In genomic region chr20:5100684-5101347, GRCh38 we compare ENCODE assay signal across 8 cellular contexts. TPM values are rescaled to one million over a fixed set of nuclear protein-coding genes. Genes with fewer than 3 reads are reported as not detected.
DNase-seq lines count a peak whose midpoint lies in the region; ATAC-seq and TF ChIP-seq lines count a peak whose summit lies in the region.

No MANE protein-coding gene starts in this region.

- peak overlapping the region in 9 of 10 donors; percentile 13 to 85 (median 52) for H3K27ac Mint-ChIP-seq in naive thymus-derived CD8-positive, alpha-beta T cell

- no peak overlapping the region for H3K27ac ChIP-seq in OCI-LY3 (ENCODE audit: low read length)

- no peaks in the 10 kb centered on the region for H3K79me2 ChIP-seq in OCI-LY3 (ENCODE audit: low read length)

- H3K36me3 Mint-ChIP-seq in naive thymus-derived CD8-positive, alpha-beta T cell, result peaks cover 0 to 88% (median 21%) of the 10 kb centered on the region in 3 donors

- peaks cover 8 to 22% (median 13%) of the 10 kb centered on the region in 4 donors for H3K4me1 Mint-ChIP-seq in naive thymus-derived CD8-positive, alpha-beta T cell

- POLR2A ChIA-PET in naive thymus-derived CD8-positive, alpha-beta T cell (lab: Charles Lee), result interaction anchor here (0.5 to 2.0 kb wide), 4 partner anchors 18 to 297 kb away, joined by 3 to 7 read pairs (median 5); partner anchors contain the start of gene PCNA

- no peak overlapping the region for H3K4me3 ChIP-seq in OCI-LY3 (ENCODE audit: low read length)

- no peak overlapping the region for H2AFZ ChIP-seq in OCI-LY3 (ENCODE audit: low read depth, low read length)

- in situ Hi-C loops in G401 (cut with HindIII; ENCODE audit: low sequenced_read_pairs), result no loop called here

- H3K4me2 ChIP-seq in OCI-LY3 (ENCODE audit: low read length), result no peak overlapping the region

- no peaks in the 10 kb centered on the region for H3K27me3 ChIP-seq in OCI-LY3 (ENCODE audit: low read depth, low read length)

- DNase-seq in G401 (ENCODE audit: low spot score) (peak; percentile 84), HPDE6-E6E7 (ENCODE audit: extremely low spot score) (peak; percentile 67), activated T-cell treated with anti-CD3 and anti-CD28 coated beads for 1 hour (ENCODE audit: low read depth) (peak; percentile 79)
- DNase-seq in naive thymus-derived CD8-positive, alpha-beta T cell, result peak; percentile 50 to 83 (median 70)
- DNase-seq in stimulated activated naive CD4-positive, alpha-beta T cell (lab: John Stamatoyannopoulos, UW), result peak; percentile 33 to 78 (median 68)

- H3K4me1 ChIP-seq in OCI-LY3 (ENCODE audit: low read length), result no peaks in the 10 kb centered on the region

- no peak overlapping the region for H3K4me3 Mint-ChIP-seq in naive thymus-derived CD8-positive, alpha-beta T cell

- TF ChIP-seq CTCF in OCI-LY3 (IDR thresholded peaks at IDR 0.05; ENCODE audit: low read depth, low read length), result peak; percentile 91

- no peak overlapping the region for H3K9ac ChIP-seq in OCI-LY3 (ENCODE audit: low read length)

- H3K9me3 ChIP-seq in OCI-LY3 (ENCODE audit: insufficient read depth, low read length), result no peaks in the 10 kb centered on the region

- H3K9me3 Mint-ChIP-seq in naive thymus-derived CD8-positive, alpha-beta T cell, result no peaks in the 10 kb centered on the region

- ATAC-seq in esophagus mucosa, result peak; percentile 88
- peak; percentile 81 to 87 for ATAC-seq in naive thymus-derived CD8-positive, alpha-beta T cell
- ATAC-seq in GM19395 (IDR thresholded peaks at IDR 0.05; ENCODE audit: unreplicated experiment), result no peak

- H3K27me3 Mint-ChIP-seq in naive thymus-derived CD8-positive, alpha-beta T cell, result no peaks in the 10 kb centered on the region

- peaks cover 6% of the 10 kb centered on the region; the same call in 1 of the 2 replicates for H4K20me1 ChIP-seq in OCI-LY3 (ENCODE audit: insufficient read depth, low read length)

- peaks cover 51% of the 10 kb centered on the region for H3K36me3 ChIP-seq in OCI-LY3 (replicated peaks; ENCODE audit: low read depth, low read length)

RNA-seq across cellular contexts. Expression of gene TMEM230, which starts 12.1 kb away (rescaled TPM):
- total RNA-seq in G401 (2014; rRNA removed; shearing (Covaris generic)), result 105 and 117 TPM in 2 replicates
- 34.9 TPM for total RNA-seq in esophagus mucosa
- total RNA-seq in naive thymus-derived CD8-positive, alpha-beta T cell, result 10 to 100 TPM; 67.2 to 69.6 TPM
- polyA plus RNA-seq in naive thymus-derived CD8-positive, alpha-beta T cell, result 100 to 1,000 TPM; 186 to 278 (median 253) TPM

RNA-seq across cellular contexts. Expression of gene PCNA, which starts 18.9 kb away (rescaled TPM):
- 290 and 347 TPM in 2 replicates for total RNA-seq in G401 (2014; rRNA removed; shearing (Covaris generic))
- 81.9 TPM for total RNA-seq in esophagus mucosa
- 10 to 100 TPM; 39.4 to 44.3 TPM for total RNA-seq in naive thymus-derived CD8-positive, alpha-beta T cell
- polyA plus RNA-seq in naive thymus-derived CD8-positive, alpha-beta T cell, result 10 to 100 TPM; 41.8 to 57.1 (median 44.6) TPM

RNA-seq across cellular contexts. Expression of gene CDS2, which starts 26.0 kb away (rescaled TPM):
- 12.0 and 12.7 TPM in 2 replicates for total RNA-seq in G401 (2014; rRNA removed; shearing (Covaris generic))
- 24.5 TPM for total RNA-seq in esophagus mucosa
- 10 to 100 TPM; 56.8 to 60.7 TPM for total RNA-seq in naive thymus-derived CD8-positive, alpha-beta T cell
- polyA plus RNA-seq in naive thymus-derived CD8-positive, alpha-beta T cell, result 10 to 100 TPM; 32.3 to 47.3 (median 39.7) TPM
